22 cellular contexts compared by ENCODE assay signal in genomic region chr6:113623124-113623523, GRCh38.
"Had no signal": no experiment of that assay in that cellular context is flagged by ENCODE, and none has a peak within 500 bp of the region (broad histone marks: within the 10 kb centered on the region; RNA-seq: fewer than 3 reads in every experiment).

No MANE protein-coding gene starts in this region.

- H3K9me3 ChIP-seq: adrenal gland, gastrocnemius medialis, heart right ventricle, lower lobe of right lung, ovary, spleen, stomach, testis had no signal

- DNase-seq: activated CD4-positive, alpha-beta memory T cell treated with anti-CD3 and anti-CD28 coated beads, Interleukin-2, amount 10 ng/mL, durations not matched to agents 7 days and 5 days; activated CD4-positive, alpha-beta T cell treated with anti-CD3 and anti-CD28 coated beads for 4 hours; activated effector memory CD4-positive, alpha-beta T cell treated with Interleukin-2 at 50 U/mL for 16 hours; activated T-cell treated with anti-CD3 and anti-CD28 coated beads, Interleukin-2, amount 50 U/mL, for 4 hours; adrenal gland; central memory CD4-positive, alpha-beta T cell; cortex of kidney; effector CD4-positive, alpha-beta T cell; gastrocnemius medialis; heart right ventricle; lower lobe of right lung; midbrain; ovary; spleen; stomach; T-helper 17 cell; testis; WERI-Rb-1 had no signal

- H3K27me3 Mint-ChIP-seq: activated naive CD4-positive, alpha-beta T cell treated with anti-CD3 and anti-CD28 coated beads, Interleukin-2, amount 50 U/mL, for 24 hours; brain had no signal

- H3K4me1 Mint-ChIP-seq: activated naive CD4-positive, alpha-beta T cell treated with anti-CD3 and anti-CD28 coated beads, Interleukin-2, amount 50 U/mL, for 24 hours had no signal

- H3K4me3 ChIP-seq: adrenal gland, gastrocnemius medialis, heart right ventricle, lower lobe of right lung, neural progenitor cell, ovary, spleen, stomach, testis had no signal

- H3K27ac Mint-ChIP-seq: activated CD4-positive, alpha-beta memory T cell treated with anti-CD3 and anti-CD28 coated beads, Interleukin-2, amount 10 ng/mL, durations not matched to agents 7 days and 5 days; activated naive CD4-positive, alpha-beta T cell treated with anti-CD3 and anti-CD28 coated beads, Interleukin-2, amount 50 U/mL, for 24 hours; brain; neural progenitor cell; T-helper 17 cell had no signal

- H3K27ac ChIP-seq: adrenal gland, gastrocnemius medialis, heart right ventricle, lower lobe of right lung, neural progenitor cell, ovary, spleen, stomach, testis, WERI-Rb-1 had no signal

- H3K27me3 ChIP-seq: adrenal gland, gastrocnemius medialis, heart right ventricle, neural progenitor cell, ovary, spleen, stomach, testis had no signal

- H3K4me3 Mint-ChIP-seq: activated CD4-positive, alpha-beta memory T cell treated with anti-CD3 and anti-CD28 coated beads, Interleukin-2, amount 10 ng/mL, durations not matched to agents 7 days and 5 days; activated naive CD4-positive, alpha-beta T cell treated with anti-CD3 and anti-CD28 coated beads, Interleukin-2, amount 50 U/mL, for 24 hours; activated T-cell treated with anti-CD3 and anti-CD28 coated beads, Interleukin-2, amount 50 U/mL, for 4 hours; brain; neural progenitor cell; T-helper 17 cell had no signal

- H3K36me3 ChIP-seq: adrenal gland, heart right ventricle, lower lobe of right lung, neural progenitor cell, ovary, spleen, stomach, WERI-Rb-1 had no signal

- ATAC-seq: activated T-cell treated with anti-CD3 and anti-CD28 coated beads, Interleukin-2, amount 50 U/mL, for 4 hours; gastrocnemius medialis; heart right ventricle; lower lobe of right lung; sciatic nerve; T-helper 17 cell had no signal

- H3K4me1 ChIP-seq: adrenal gland, lower lobe of right lung, stomach, testis had no signal

- H3K9me3 Mint-ChIP-seq: activated CD4-positive, alpha-beta memory T cell treated with anti-CD3 and anti-CD28 coated beads, Interleukin-2, amount 10 ng/mL, durations not matched to agents 7 days and 5 days; activated naive CD4-positive, alpha-beta T cell treated with anti-CD3 and anti-CD28 coated beads, Interleukin-2, amount 50 U/mL, for 24 hours; activated T-cell treated with anti-CD3 and anti-CD28 coated beads, Interleukin-2, amount 50 U/mL, for 4 hours; neural progenitor cell had no signal

- H3K36me3 Mint-ChIP-seq: activated naive CD4-positive, alpha-beta T cell treated with anti-CD3 and anti-CD28 coated beads, Interleukin-2, amount 50 U/mL, for 24 hours; brain; neural progenitor cell had no signal
